Comparison of ENCODE assay signal across 14 cellular contexts in genomic region chr20:9147553-9148024, GRCh38.
DNase-seq lines count a peak whose midpoint lies in the region; ATAC-seq and TF ChIP-seq lines count a peak whose summit lies in the region.
"Had no signal": no experiment of that assay in that cellular context is flagged by ENCODE, and none has a peak within 500 bp of the region (broad histone marks: within the 10 kb centered on the region; RNA-seq: fewer than 3 reads in every experiment).

No MANE protein-coding gene starts in this region.

- H3K14ac ChIP-seq in mesenchymal stem cell (ENCODE audit: low read length in 2 of 2): no peak overlapping the region

- intact Hi-C loops in right lobe of liver (cut with DNase I): no loop called here

- H2BK5ac ChIP-seq in mesenchymal stem cell (ENCODE audit: low read depth, low read length, poor library complexity, severe bottlenecking): no peak overlapping the region

- H2BK12ac ChIP-seq in mesenchymal stem cell (ENCODE audit: low read length in 2 of 2): no peak overlapping the region

- peak; percentile 85 for DNase-seq in ELR (ENCODE audit: low read depth)
- peak; percentile 33 for DNase-seq in NCI-H460 (ENCODE audit: extremely low read depth, low read depth)
- peak; percentile 8 to 29 for DNase-seq in cardiac fibroblast (ENCODE audit: low read depth in 2 of 2)
- DNase-seq in mesenchymal stem cell: peak; percentile 69
- no peak for DNase-seq in activated naive CD4-positive, alpha-beta T cell treated with Interleukin-2 at 50 U/mL for 16 hours
- no peak for DNase-seq in stimulated activated CD4-positive, alpha-beta T cell treated with anti-CD3 and anti-CD28 coated beads, Interleukin-4, amount 100 ng/mL, for 4 hours
- DNase-seq in DMS 273 (lab: John Stamatoyannopoulos, UW; ENCODE audit: unreplicated experiment): no peak
- no peak for DNase-seq in right lobe of liver
- DNase-seq: activated CD4-positive, alpha-beta T cell treated with anti-CD3 and anti-CD28 coated beads, Interleukin-2, amount 50 U/mL, for 48 hours; Kasumi-1; stimulated activated CD4-positive, alpha-beta T cell treated with anti-CD3 and anti-CD28 coated beads, Interleukin-4, amount 100 ng/mL, for 24 hours; T-helper 17 cell had no signal

- H2BK15ac ChIP-seq in mesenchymal stem cell (ENCODE audit: low read depth, poor library complexity, severe bottlenecking): no peak overlapping the region

- no peak overlapping the region for H4K91ac ChIP-seq in mesenchymal stem cell (ENCODE audit: low read length)

- TF ChIP-seq CTCF in cardiac fibroblast (IDR thresholded peaks at IDR 0.05; ENCODE audit: low read depth, low read length): no peak
- TF ChIP-seq CTCF in right lobe of liver (IDR thresholded peaks at IDR 0.05): no peak

- no peak overlapping the region for H3K4me2 ChIP-seq in mesenchymal stem cell (ENCODE audit: low read length, poor library complexity, severe bottlenecking)

- TF ChIP-seq POLR2A in right lobe of liver (IDR thresholded peaks at IDR 0.05): no peak

- ATAC-seq in right lobe of liver: no peak
- ATAC-seq: T-helper 17 cell had no signal

- H3K27me3 ChIP-seq in mesenchymal stem cell (ENCODE audit: control insufficient read depth in 1 of 2, insufficient read depth in 1 of 2, low read length in 2 of 2) (no peaks in the 10 kb centered on the region), right lobe of liver (no peaks in the 10 kb centered on the region)
- H3K27me3 ChIP-seq: cardiac muscle cell had no signal

- H3K9ac ChIP-seq in mesenchymal stem cell (ENCODE audit: low read length): no peak overlapping the region

- peak overlapping the region; percentile 68 for H3K27ac ChIP-seq in mesenchymal stem cell (ENCODE audit: low read length, poor library complexity, severe bottlenecking)
- H3K27ac ChIP-seq in right lobe of liver: no peak overlapping the region
- H3K27ac ChIP-seq: cardiac muscle cell, prostate gland had no signal

- no peak overlapping the region for H3K4me3 ChIP-seq in cardiac fibroblast (replicated peaks in 1 of 2; ENCODE audit: low read depth in 2 of 2, low read length in 2 of 2)
- no peak overlapping the region for H3K4me3 ChIP-seq in mesenchymal stem cell (ENCODE audit: insufficient read depth in 1 of 2, low read depth in 1 of 2, low read length in 2 of 2)
- H3K4me3 ChIP-seq in right lobe of liver: no peak overlapping the region
- H3K4me3 ChIP-seq: cardiac muscle cell, prostate gland had no signal

- H2BK120ac ChIP-seq in mesenchymal stem cell (ENCODE audit: low read depth, low read length): no peak overlapping the region

- no peak overlapping the region for H4K8ac ChIP-seq in mesenchymal stem cell (ENCODE audit: low read length)

- peaks cover 0 to 7% of the 10 kb centered on the region in 2 experiments for H3K36me3 ChIP-seq in mesenchymal stem cell (ENCODE audit: control insufficient read depth in 1 of 2, insufficient read depth in 2 of 2, low read depth in 1 of 2, low read length in 2 of 2)
- no peaks in the 10 kb centered on the region for H3K36me3 ChIP-seq in right lobe of liver
- H3K36me3 ChIP-seq: cardiac muscle cell, prostate gland had no signal

- H3K4me1 ChIP-seq in mesenchymal stem cell (ENCODE audit: control insufficient read depth, insufficient read depth, low read depth, low read length) (peaks cover 6% of the 10 kb centered on the region), right lobe of liver (no peaks in the 10 kb centered on the region)
- H3K4me1 ChIP-seq: prostate gland had no signal

- H3K9me3 ChIP-seq in mesenchymal stem cell (ENCODE audit: control insufficient read depth, low read length) (no peaks in the 10 kb centered on the region), right lobe of liver (no peaks in the 10 kb centered on the region)
- H3K9me3 ChIP-seq: prostate gland had no signal

- H3K18ac ChIP-seq in mesenchymal stem cell (ENCODE audit: low read depth in 1 of 2, low read length in 2 of 2): peak overlapping the region in 1 of 2 experiments; percentile 16

- no peak overlapping the region for H2AFZ ChIP-seq in mesenchymal stem cell (ENCODE audit: low read depth, low read length)

- H3K79me1 ChIP-seq in mesenchymal stem cell (replicated peaks; ENCODE audit: low read length, poor library complexity, severe bottlenecking): peaks cover 12% of the 10 kb centered on the region

- no peak overlapping the region for H3K23ac ChIP-seq in mesenchymal stem cell (ENCODE audit: low read length in 2 of 2)

- 100% methylated on average over 2 of the region's 2 CpGs for WGBS in mesenchymal stem cell
- 44% methylated on average over 2 of the region's 2 CpGs for WGBS in right lobe of liver (ENCODE audit: insufficient coverage, low coverage, low lambda C conversion rate, missing lambda C conversion rate)

- H3K4ac ChIP-seq in mesenchymal stem cell (ENCODE audit: low read depth in 1 of 2, low read length in 2 of 2): no peak overlapping the region

- H2AK5ac ChIP-seq in mesenchymal stem cell (ENCODE audit: low read length, severe bottlenecking): no peak overlapping the region

Comparison
In these comparisons a context has a peak if more than half of its experiments do, and no peak if none do; other contexts are left out.
1. DNase-seq: peak in ELR (single experiment), NCI-H460 (single experiment), cardiac fibroblast (2 of 2) and mesenchymal stem cell (single experiment); none in activated naive CD4-positive, alpha-beta T cell treated with Interleukin-2 at 50 U/mL for 16 hours (single experiment), stimulated activated CD4-positive, alpha-beta T cell treated with anti-CD3 and anti-CD28 coated beads, Interleukin-4, amount 100 ng/mL, for 4 hours (0 of 2), DMS 273 (single experiment) and right lobe of liver (0 of 3).